Comparison of ENCODE assay signal across 8 cellular contexts in genomic region chr3:24522155-24522579, GRCh38. TPM values are rescaled to one million over a fixed set of nuclear protein-coding genes. Genes with fewer than 3 reads are reported as not detected.
DNase-seq lines count a peak whose midpoint lies in the region; ATAC-seq and TF ChIP-seq lines count a peak whose summit lies in the region.
"Had no signal": no experiment of that assay in that cellular context is flagged by ENCODE, and none has a peak within 500 bp of the region (broad histone marks: within the 10 kb centered on the region; RNA-seq: fewer than 3 reads in every experiment).

No MANE protein-coding gene starts in this region.

- DNase-seq in Peyer's patch, result peak in 2 of 3 donors; percentile 17 to 51
- no peak for DNase-seq in fibroblast of lung (ENCODE audit: low read depth in 2 of 2)
- DNase-seq in upper lobe of left lung, result peak in 1 of 2 donors; percentile 20
- DNase-seq: activated CD4-positive, alpha-beta T cell treated with anti-CD3 and anti-CD28 coated beads for 48 hours had no signal

- H3K27ac ChIP-seq in Peyer's patch, result no peak overlapping the region
- no peak overlapping the region for H3K27ac ChIP-seq in fibroblast of lung (ENCODE audit: insufficient read depth, low read length)
- H3K27ac ChIP-seq in muscle layer of colon (ENCODE audit: low read depth, low read length), result peak overlapping the region; percentile 89
- H3K27ac ChIP-seq in upper lobe of left lung, result peak overlapping the region; percentile 74 to 83 (median 82)

- TF ChIP-seq POLR2A in Peyer's patch (IDR thresholded peaks at IDR 0.05) (no peak), upper lobe of left lung (IDR thresholded peaks at IDR 0.05) (no peak)

- H3K4me1 ChIP-seq in Peyer's patch (peaks cover 0 to 3% (median 0%) of the 10 kb centered on the region in 4 donors), fibroblast of lung (ENCODE audit: control insufficient read depth, extremely low read depth, insufficient read depth, low read length) (no peaks in the 10 kb centered on the region), muscle layer of colon (ENCODE audit: insufficient read depth, low read length) (peaks cover 13% of the 10 kb centered on the region), upper lobe of left lung (peaks cover 5 to 15% (median 11%) of the 10 kb centered on the region in 4 donors)

- H3K36me3 ChIP-seq in Peyer's patch (no peaks in the 10 kb centered on the region), fibroblast of lung (ENCODE audit: control insufficient read depth, insufficient read depth, low read length) (no peaks in the 10 kb centered on the region), muscle layer of colon (ENCODE audit: insufficient read depth, low read length) (no peaks in the 10 kb centered on the region), upper lobe of left lung (no peaks in the 10 kb centered on the region)

- peak in 1 of 2 donors; percentile 5 for ATAC-seq in upper lobe of left lung (ENCODE audit: low FRiP score in 2 of 2)
- ATAC-seq in HG03175 (IDR thresholded peaks at IDR 0.05; ENCODE audit: unreplicated experiment), result no peak
- ATAC-seq in GM19351 (IDR thresholded peaks at IDR 0.05; ENCODE audit: unreplicated experiment), result no peak
- ATAC-seq in HG02884 (IDR thresholded peaks at IDR 0.05; ENCODE audit: unreplicated experiment), result no peak

- peak overlapping the region; percentile 87 for H3K4me2 ChIP-seq in fibroblast of lung (ENCODE audit: extremely low read depth, insufficient read depth, low read length)

- H3K79me2 ChIP-seq in fibroblast of lung (ENCODE audit: control insufficient read depth, insufficient read depth, low read length), result no peaks in the 10 kb centered on the region

- peak overlapping the region; percentile 67 for H2AFZ ChIP-seq in fibroblast of lung (ENCODE audit: low read length)

- H3K27me3 ChIP-seq in Peyer's patch, result no peaks in the 10 kb centered on the region
- H3K27me3 ChIP-seq in fibroblast of lung (ENCODE audit: control insufficient read depth, insufficient read depth, low read length), result no peaks in the 10 kb centered on the region
- no peaks in the 10 kb centered on the region for H3K27me3 ChIP-seq in muscle layer of colon (ENCODE audit: control insufficient read depth in 1 of 2, insufficient read depth in 2 of 2, low read length in 2 of 2)
- H3K27me3 ChIP-seq in upper lobe of left lung, result no peaks in the 10 kb centered on the region

- H3K4me3 ChIP-seq in Peyer's patch (peak overlapping the region; percentile 40 to 71 (median 60)), fibroblast of lung (replicated peaks in 1 of 4; ENCODE audit: control extremely low read depth in 1 of 4, insufficient read depth in 1 of 4, low read depth in 3 of 4, low read length in 4 of 4) (peak overlapping the region; percentile 47 to 69 (median 58)), muscle layer of colon (ENCODE audit: low read depth in 1 of 2, low read length in 2 of 2) (peak overlapping the region; percentile 57 to 64), upper lobe of left lung (peak overlapping the region in 3 of 4 donors; percentile 54 to 80 (median 66))

- H3K9me3 ChIP-seq in Peyer's patch, result no peaks in the 10 kb centered on the region
- H3K9me3 ChIP-seq in fibroblast of lung (ENCODE audit: control insufficient read depth, insufficient read depth, low read depth, low read length), result no peaks in the 10 kb centered on the region
- H3K9me3 ChIP-seq in muscle layer of colon (ENCODE audit: low read length), result no peaks in the 10 kb centered on the region
- H3K9me3 ChIP-seq in upper lobe of left lung, result no peaks in the 10 kb centered on the region

- TF ChIP-seq CTCF in Peyer's patch (IDR thresholded peaks at IDR 0.05) (no peak), fibroblast of lung (conservative IDR thresholded peaks at IDR 0.05 in 1 of 2, IDR thresholded peaks at IDR 0.05 in 1 of 2; ENCODE audit: low read depth in 1 of 2, low read length in 2 of 2) (no peak), upper lobe of left lung (IDR thresholded peaks at IDR 0.05) (no peak)

- no peak overlapping the region for H3K9ac ChIP-seq in fibroblast of lung (ENCODE audit: insufficient read depth, low read length)
- H3K9ac ChIP-seq in muscle layer of colon (ENCODE audit: low read length), result no peak overlapping the region

- no peaks in the 10 kb centered on the region for H4K20me1 ChIP-seq in fibroblast of lung (ENCODE audit: control insufficient read depth, extremely low read depth, insufficient read depth, low read length)

- 35 to 49% methylated on average over 3 to 15 of the region's 15 CpGs for WGBS in upper lobe of left lung, 2 donors

- no peak for TF ChIP-seq EP300 in upper lobe of left lung (IDR thresholded peaks at IDR 0.05)

RNA-seq across cellular contexts. Expression of gene THRB, which starts 27.5 kb away (rescaled TPM):
- total RNA-seq in Peyer's patch (10 to 100 TPM in 2 of 4 donors, 1 to 10 TPM in 2; 2.6 to 13.2 (median 8.4) TPM), fibroblast of lung (3.9 and 7.4 TPM in 2 replicates), upper lobe of left lung (10 to 100 TPM in 4 of 6 donors, 1 to 10 TPM in 2; 5.5 to 15.2 (median 12.0) TPM)
- 1.2 and 4.2 TPM in 2 replicates for polyA plus RNA-seq in fibroblast of lung
- 0.92 and 2.8 TPM in 2 replicates for polyA plus RNA-seq in fibroblast of lung (2012)
- polyA minus RNA-seq in fibroblast of lung (ENCODE audit: low replicate concordance), result 0.70 and 0.98 TPM in 2 replicates

Comparison
In these comparisons a context has a peak if more than half of its experiments do, and no peak if none do; other contexts are left out.
1. DNase-seq: peak in Peyer's patch (2 of 3); none in fibroblast of lung (0 of 2).
2. H3K27ac ChIP-seq: peak in muscle layer of colon (single experiment) and upper lobe of left lung (4 of 4); none in Peyer's patch (0 of 4) and fibroblast of lung (single experiment).
3. Peak in every context shown above with its lines, with median percentiles within 50 percentile points of each other: H3K4me3 ChIP-seq.